Comparison of ENCODE assay signal across 8 cellular contexts in the genomic region with DNA sequence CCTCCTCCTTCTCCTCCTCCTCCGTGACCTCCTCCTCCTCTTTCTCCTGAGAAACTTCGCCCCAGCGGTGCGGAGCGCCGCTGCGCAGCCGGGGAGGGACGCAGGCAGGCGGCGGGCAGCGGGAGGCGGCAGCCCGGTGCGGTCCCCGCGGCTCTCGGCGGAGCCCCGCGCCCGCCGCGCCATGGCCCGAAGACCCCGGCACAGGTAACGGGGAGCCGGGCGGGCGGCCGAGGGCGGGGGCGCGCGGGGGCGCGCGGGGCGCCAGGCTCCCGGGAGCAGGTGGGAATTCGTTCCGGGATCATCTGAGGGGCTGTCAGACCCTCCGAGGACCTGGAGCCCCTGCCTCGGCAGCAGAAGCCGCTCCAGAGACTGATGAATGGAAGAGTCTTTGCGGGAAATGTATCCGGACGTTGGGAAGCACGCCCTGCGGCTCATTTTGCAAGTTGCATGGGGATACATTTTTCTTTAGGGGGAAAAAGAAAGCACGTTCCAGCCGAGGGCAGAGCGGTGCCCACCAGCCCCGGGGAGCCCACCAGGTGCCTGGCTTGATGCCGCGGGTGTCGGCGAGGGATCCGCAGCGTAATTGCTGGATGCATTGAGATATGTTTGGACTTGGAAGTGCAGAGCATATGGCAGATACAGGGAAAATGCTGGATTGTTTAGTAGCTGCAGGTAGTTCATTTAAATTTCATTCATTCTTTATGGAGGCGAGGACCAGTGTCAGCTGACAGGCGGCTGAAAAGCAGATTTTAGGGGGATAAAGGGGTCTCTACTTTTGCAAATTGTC. TPM values are rescaled to one million over a fixed set of nuclear protein-coding genes. Genes with fewer than 3 reads are reported as not detected.
DNase-seq lines count a peak whose midpoint lies in the region; ATAC-seq and TF ChIP-seq lines count a peak whose summit lies in the region.

No MANE protein-coding gene starts in this region.

- H3K4me3 ChIP-seq in Karpas-422 (ENCODE audit: low read length) (peak overlapping the region; percentile 80), trophoblast cell (ENCODE audit: low read depth, low read length) (peak overlapping the region; percentile 82)

- H4K8ac ChIP-seq in trophoblast cell (ENCODE audit: low read depth, low read length) = no peak overlapping the region

- peaks cover 14% of the 10 kb centered on the region for H3K36me3 Mint-ChIP-seq in activated CD4-positive, alpha-beta memory T cell treated with anti-CD3 and anti-CD28 coated beads for 36 hours

- H2BK120ac ChIP-seq in trophoblast cell (ENCODE audit: insufficient read depth, low read length, poor library complexity) = no peak overlapping the region

- peak; percentile 2 for ATAC-seq in foreskin keratinocyte
- ATAC-seq in HG02885 (IDR thresholded peaks at IDR 0.05; ENCODE audit: poor library complexity, unreplicated experiment) = no peak

- CTCF ChIA-PET in activated CD4-positive, alpha-beta memory T cell treated with anti-CD3 and anti-CD28 coated beads for 36 hours (lab: Charles Lee) = interaction anchor here (0.9 to 2.8 kb wide), 8 partner anchors 9 to 127 kb away, joined by 3 to 12 read pairs (median 4); partner anchors contain the start of gene HBS1L

- H2AFZ ChIP-seq in Karpas-422 (ENCODE audit: low read length) = peak overlapping the region; percentile 98
- H2AFZ ChIP-seq in trophoblast cell (ENCODE audit: insufficient read depth, low read length, poor library complexity) = no peak overlapping the region

- H3K27me3 ChIP-seq in Karpas-422 (ENCODE audit: low read length) = no peaks in the 10 kb centered on the region
- peaks cover 27% of the 10 kb centered on the region for H3K27me3 ChIP-seq in foreskin keratinocyte
- H3K27me3 ChIP-seq in trophoblast cell (ENCODE audit: insufficient read depth, low read length) = peaks cover 30% of the 10 kb centered on the region

- DNase-seq in DMS79 treated with DMSO at 0.1 percent for 48 hours (lab: John Stamatoyannopoulos, UW) (peak; percentile 32), DMS79 (lab: John Stamatoyannopoulos, UW) (no peak), Karpas-422 (peak; percentile 53), foreskin keratinocyte (peak in 1 of 2 donors; percentile 39), trophoblast cell (peak in 1 of 2 donors; percentile 35), COR-L47 (lab: John Stamatoyannopoulos, UW) (no peak)
- DNase-seq in activated CD4-positive, alpha-beta memory T cell treated with anti-CD3 and anti-CD28 coated beads for 36 hours = peak; percentile 22

- H4K12ac ChIP-seq in trophoblast cell (ENCODE audit: low read depth, low read length) = no peak overlapping the region

- no peaks in the 10 kb centered on the region for H3K9me3 Mint-ChIP-seq in activated CD4-positive, alpha-beta memory T cell treated with anti-CD3 and anti-CD28 coated beads for 36 hours

- peak overlapping the region; percentile 83 for H3K27ac Mint-ChIP-seq in activated CD4-positive, alpha-beta memory T cell treated with anti-CD3 and anti-CD28 coated beads for 36 hours

- H3K4me1 Mint-ChIP-seq in activated CD4-positive, alpha-beta memory T cell treated with anti-CD3 and anti-CD28 coated beads for 36 hours (ENCODE audit: low read depth) = peaks cover 19% of the 10 kb centered on the region

- no peaks in the 10 kb centered on the region for H4K20me1 ChIP-seq in Karpas-422 (ENCODE audit: insufficient read depth, low read depth, low read length)

- intact Hi-C loops in activated CD4-positive, alpha-beta memory T cell treated with anti-CD3 and anti-CD28 coated beads for 36 hours (cut with micrococcal nuclease) = loop anchor here (5.0 to 10.0 kb wide), 3 partner anchors 316 to 1007 kb away; partner anchors contain the start of gene AHI1

- no peak overlapping the region for H3K23ac ChIP-seq in trophoblast cell (ENCODE audit: low read length)

- H3K4ac ChIP-seq in trophoblast cell (ENCODE audit: low read depth, low read length) = no peak overlapping the region

- H2AK5ac ChIP-seq in trophoblast cell (ENCODE audit: low read length) = no peak overlapping the region

- H3K9me2 ChIP-seq in Karpas-422 (replicated peaks; ENCODE audit: insufficient read depth, low read length) = no peaks in the 10 kb centered on the region

- H3K9ac ChIP-seq in Karpas-422 (ENCODE audit: low read length) (peak overlapping the region; percentile 67), trophoblast cell (ENCODE audit: low read length) (peak overlapping the region; percentile 78)

- H3K14ac ChIP-seq in trophoblast cell (ENCODE audit: low read length) = no peak overlapping the region

- H3K18ac ChIP-seq in trophoblast cell (ENCODE audit: low read length) = no peak overlapping the region

- peak overlapping the region; percentile 88 for H3K4me3 Mint-ChIP-seq in activated CD4-positive, alpha-beta memory T cell treated with anti-CD3 and anti-CD28 coated beads for 36 hours

- no peak for TF ChIP-seq CTCF in foreskin keratinocyte (conservative IDR thresholded peaks at IDR 0.05)

- POLR2A ChIA-PET in activated CD4-positive, alpha-beta memory T cell treated with anti-CD3 and anti-CD28 coated beads for 36 hours (lab: Charles Lee) = interaction anchor here (0.7 to 1.7 kb wide), 14 partner anchors 10 to 127 kb away, joined by 3 to 8 read pairs (median 5); partner anchors contain the start of gene HBS1L

- no peaks in the 10 kb centered on the region for H3K36me3 ChIP-seq in Karpas-422 (ENCODE audit: insufficient read depth, low read length)
- H3K36me3 ChIP-seq in trophoblast cell (ENCODE audit: control insufficient read depth in 1 of 2, insufficient read depth in 2 of 2, low read length in 2 of 2) = no peaks in the 10 kb centered on the region

- WGBS in trophoblast cell (ENCODE audit: extremely low coverage, insufficient coverage, insufficient read length) = no CpG with 5 or more reads among the region's 62 CpGs

- H3K79me1 ChIP-seq in trophoblast cell (ENCODE audit: low read length) = no peaks in the 10 kb centered on the region

- H2BK5ac ChIP-seq in trophoblast cell (ENCODE audit: low read depth, low read length, poor library complexity) = no peak overlapping the region

- H3K9me3 ChIP-seq in Karpas-422 (ENCODE audit: low read length) (no peaks in the 10 kb centered on the region), trophoblast cell (ENCODE audit: insufficient read depth, low read depth, low read length) (peaks cover 4% of the 10 kb centered on the region)

- H3K4me1 ChIP-seq in Karpas-422 (ENCODE audit: low read length) = peaks cover 43% of the 10 kb centered on the region
- peaks cover 4% of the 10 kb centered on the region for H3K4me1 ChIP-seq in foreskin keratinocyte
- H3K4me1 ChIP-seq in trophoblast cell (ENCODE audit: control insufficient read depth in 1 of 2, insufficient read depth in 2 of 2, low read length in 2 of 2) = peaks cover 10 to 16% of the 10 kb centered on the region in 2 experiments

- no peak overlapping the region for H2BK12ac ChIP-seq in trophoblast cell (ENCODE audit: low read length)

- peaks cover 7% of the 10 kb centered on the region; the same call in 1 of the 2 replicates for H3K79me2 ChIP-seq in Karpas-422 (ENCODE audit: low read length)
- H3K79me2 ChIP-seq in trophoblast cell (ENCODE audit: control insufficient read depth, insufficient read depth, low read length, poor library complexity) = no peaks in the 10 kb centered on the region

- no peak overlapping the region for H3K27ac ChIP-seq in Karpas-422 (ENCODE audit: low read length)
- no peak overlapping the region for H3K27ac ChIP-seq in foreskin keratinocyte
- no peak overlapping the region for H3K27ac ChIP-seq in trophoblast cell (ENCODE audit: low read depth, low read length)

- peak overlapping the region; percentile 0 for H4K91ac ChIP-seq in trophoblast cell (ENCODE audit: low read depth, low read length)

- H3K4me2 ChIP-seq in Karpas-422 (ENCODE audit: low read depth, low read length, poor library complexity, severe bottlenecking) = peak overlapping the region; percentile 98
- H3K4me2 ChIP-seq in trophoblast cell (ENCODE audit: low read length) = peak overlapping the region; percentile 100

- H3K27me3 Mint-ChIP-seq in activated CD4-positive, alpha-beta memory T cell treated with anti-CD3 and anti-CD28 coated beads for 36 hours = no peaks in the 10 kb centered on the region

RNA-seq across cellular contexts. Expression of gene MYB, which starts 0.4 kb away (rescaled TPM):
- 5.3 and 11.8 TPM in 2 replicates for total RNA-seq in Karpas-422 (2014; rRNA removed; shearing (Covaris generic); ENCODE audit: low replicate concordance)
- 10 to 100 TPM; 19.4 to 19.7 TPM for total RNA-seq in activated CD4-positive, alpha-beta memory T cell treated with anti-CD3 and anti-CD28 coated beads for 36 hours
- 0.34 and 0.42 TPM in 2 replicates for total RNA-seq in foreskin keratinocyte
- 0.09 and 0.13 TPM in 2 replicates for polyA plus RNA-seq in foreskin keratinocyte
- 0.21 and 0.24 TPM in 2 replicates for polyA plus RNA-seq in trophoblast cell (2013)

Comparison
In these comparisons a context has a peak if more than half of its experiments do, and no peak if none do; other contexts are left out.
1. DNase-seq: peak in DMS79 treated with DMSO at 0.1 percent for 48 hours (single experiment), Karpas-422 (single experiment) and activated CD4-positive, alpha-beta memory T cell treated with anti-CD3 and anti-CD28 coated beads for 36 hours (single experiment); none in DMS79 (single experiment) and COR-L47 (single experiment).